1 cellular context compared by ENCODE assay signal in genomic region chr5:50738864-50739263, GRCh38.
TF ChIP-seq lines count a peak whose summit lies in the region.

No MANE protein-coding gene starts in this region.

TF ChIP-seq in GM23338, 12 proteins besides CTCF, POLR2A, EP300 and RAD21 (continued from another document):
- peak; percentile 79 for TF ChIP-seq ZNF462 (CRISPR knock-in tag; IDR thresholded peaks at IDR 0.05)
